1 cellular context compared by ENCODE assay signal in the genomic region with DNA sequence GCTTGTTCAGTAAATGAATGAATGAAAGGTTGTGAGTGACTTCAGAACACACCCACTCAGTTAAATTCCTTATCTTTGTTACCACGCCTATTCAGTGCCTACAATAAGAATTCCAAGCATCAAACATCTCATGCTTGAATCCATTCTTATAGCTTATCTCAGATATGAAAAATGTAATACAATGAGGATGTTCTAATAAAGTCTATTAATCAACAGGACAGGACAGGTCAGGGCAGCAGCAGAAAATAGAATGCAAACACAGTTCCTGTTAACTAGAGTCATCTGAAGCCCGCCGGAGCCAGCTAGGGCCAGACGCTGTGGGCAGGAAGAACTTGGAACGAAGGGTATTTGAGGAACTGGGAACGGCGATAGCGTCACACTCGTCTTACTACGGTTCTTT.
TF ChIP-seq lines count a peak whose summit lies in the region.

No MANE protein-coding gene starts in this region.

TF ChIP-seq in endothelial cell of umbilical vein, 7 proteins besides CTCF, POLR2A, EP300 and RAD21 (continued from another document):
- no peak for TF ChIP-seq EZH2 (IDR thresholded peaks at IDR 0.05; ENCODE audit: borderline replicate concordance, low read depth, low read length, severe bottlenecking)
TF ChIP-seq in endothelial cell of umbilical vein: peak in this region for 0.
